In genomic region chr3:72892081-72892763, GRCh38 we compare ENCODE assay signal across 10 cellular contexts. TPM values are rescaled to one million over a fixed set of nuclear protein-coding genes. Genes with fewer than 3 reads are reported as not detected.
DNase-seq lines count a peak whose midpoint lies in the region; ATAC-seq and TF ChIP-seq lines count a peak whose summit lies in the region.
"Had no signal": no experiment of that assay in that cellular context is flagged by ENCODE, and none has a peak within 500 bp of the region (broad histone marks: within the 10 kb centered on the region; RNA-seq: fewer than 3 reads in every experiment).

No MANE protein-coding gene starts in this region.

- H3K9ac ChIP-seq in SK-N-MC (ENCODE audit: insufficient read length) (no peak overlapping the region), MM.1S (ENCODE audit: low read length) (no peak overlapping the region)

- no peak overlapping the region for H3K27ac Mint-ChIP-seq in activated T-helper 2 cell treated with anti-CD3 and anti-CD28 coated beads, Interferon-gamma antibody, Interleukin-2, Interleukin-4, amounts not matched to agents 10 μg/mL and 5 μg/mL and 100 μg/mL, durations not matched to agents 14 hours and 24 hours and 36 hours

- peak; percentile 43 for ATAC-seq in foreskin keratinocyte

- H3K9me3 Mint-ChIP-seq in activated T-helper 2 cell treated with anti-CD3 and anti-CD28 coated beads, Interferon-gamma antibody, Interleukin-2, Interleukin-4, amounts not matched to agents 10 μg/mL and 5 μg/mL and 100 μg/mL, durations not matched to agents 14 hours and 24 hours and 36 hours, result no peaks in the 10 kb centered on the region

- peaks cover 65% of the 10 kb centered on the region for H3K27me3 Mint-ChIP-seq in activated T-helper 2 cell treated with anti-CD3 and anti-CD28 coated beads, Interferon-gamma antibody, Interleukin-2, Interleukin-4, amounts not matched to agents 10 μg/mL and 5 μg/mL and 100 μg/mL, durations not matched to agents 14 hours and 24 hours and 36 hours (ENCODE audit: low read depth)

- H3K79me2 ChIP-seq in MM.1S (ENCODE audit: low read length), result no peaks in the 10 kb centered on the region

- peak overlapping the region; percentile 18; the same call in 1 of the 2 replicates for H3K4me3 ChIP-seq in SK-N-MC
- no peak overlapping the region for H3K4me3 ChIP-seq in MM.1S (ENCODE audit: low read length)
- H3K4me3 ChIP-seq in H7 (ENCODE audit: insufficient read depth, low read depth, low read length), result no peak overlapping the region

- H3K27ac ChIP-seq in SK-N-MC (peak overlapping the region; percentile 96), foreskin keratinocyte (no peak overlapping the region), MM.1S (ENCODE audit: low read length) (no peak overlapping the region)

- H3F3A ChIP-seq in MM.1S (ENCODE audit: insufficient read depth, low read length), result no peaks in the 10 kb centered on the region; the same call in 1 of the 2 replicates

- no peak overlapping the region for H2AFZ ChIP-seq in MM.1S (ENCODE audit: low read length)

- intact Hi-C loops in activated T-helper 2 cell treated with anti-CD3 and anti-CD28 coated beads, Interferon-gamma antibody, Interleukin-2, Interleukin-4, amounts not matched to agents 10 μg/mL and 5 μg/mL and 100 μg/mL, durations not matched to agents 14 hours and 24 hours and 36 hours (cut with micrococcal nuclease), result no loop called here

- no peak overlapping the region for H3K4me3 Mint-ChIP-seq in activated T-helper 2 cell treated with anti-CD3 and anti-CD28 coated beads, Interferon-gamma antibody, Interleukin-2, Interleukin-4, amounts not matched to agents 10 μg/mL and 5 μg/mL and 100 μg/mL, durations not matched to agents 14 hours and 24 hours and 36 hours (ENCODE audit: low read depth)

- H3K4me2 ChIP-seq in MM.1S (ENCODE audit: low read depth, low read length), result no peak overlapping the region

- H3K36me3 ChIP-seq in SK-N-MC (ENCODE audit: insufficient read depth, low read length) (no peaks in the 10 kb centered on the region), MM.1S (replicated peaks; ENCODE audit: insufficient read depth, low read length) (no peaks in the 10 kb centered on the region), H7 (replicated peaks; ENCODE audit: control insufficient read depth, insufficient read depth, low read length) (no peaks in the 10 kb centered on the region)

- H3K4me1 ChIP-seq in foreskin keratinocyte, result peaks cover 16% of the 10 kb centered on the region
- no peaks in the 10 kb centered on the region for H3K4me1 ChIP-seq in MM.1S (ENCODE audit: low read length)

- peaks cover 6% of the 10 kb centered on the region for H3K4me1 Mint-ChIP-seq in activated T-helper 2 cell treated with anti-CD3 and anti-CD28 coated beads, Interferon-gamma antibody, Interleukin-2, Interleukin-4, amounts not matched to agents 10 μg/mL and 5 μg/mL and 100 μg/mL, durations not matched to agents 14 hours and 24 hours and 36 hours (ENCODE audit: low read depth)

- H3K27me3 ChIP-seq in foreskin keratinocyte (peaks cover 5% of the 10 kb centered on the region), MM.1S (replicated peaks; ENCODE audit: insufficient read depth, low read length) (0 out of 2 replicates have a peak, but pooled peaks cover 10% of the 10 kb centered on the region), H7 (ENCODE audit: control insufficient read depth, insufficient read depth, low read length) (peaks cover 8% of the 10 kb centered on the region)

- H3K36me3 Mint-ChIP-seq in activated T-helper 2 cell treated with anti-CD3 and anti-CD28 coated beads, Interferon-gamma antibody, Interleukin-2, Interleukin-4, amounts not matched to agents 10 μg/mL and 5 μg/mL and 100 μg/mL, durations not matched to agents 14 hours and 24 hours and 36 hours (ENCODE audit: low read depth), result no peaks in the 10 kb centered on the region

- peak; percentile 84 for DNase-seq in ELR (ENCODE audit: low read depth)
- DNase-seq in SK-N-MC (ENCODE audit: low read depth, low spot score), result no peak
- peak; percentile 62 to 76 for DNase-seq in foreskin keratinocyte
- peak; percentile 89 for DNase-seq in putamen (ENCODE audit: low spot score)
- no peak for DNase-seq in NOMO-1 treated with dmso at 0.1 percent for 144 hours (lab: John Stamatoyannopoulos, UW; ENCODE audit: unreplicated experiment)
- no peak for DNase-seq in MM.1S
- DNase-seq in H7, result no peak
- no peak for DNase-seq in activated T-helper 2 cell treated with anti-CD3 and anti-CD28 coated beads, Interferon-gamma antibody, Interleukin-2, Interleukin-4, amounts not matched to agents 10 μg/mL and 5 μg/mL and 100 μg/mL, durations not matched to agents 14 hours and 24 hours and 36 hours (ENCODE audit: low spot score)
- DNase-seq: activated CD4-positive, alpha-beta T cell treated with anti-CD3 and anti-CD28 coated beads, Interleukin-2, amount 50 U/mL, for 4 hours; NCI-H510A had no signal

- H3K9me2 ChIP-seq in MM.1S (replicated peaks; ENCODE audit: insufficient read depth, low read length), result no peaks in the 10 kb centered on the region

- H3K9me3 ChIP-seq in SK-N-MC (ENCODE audit: low read depth, low read length) (no peaks in the 10 kb centered on the region), MM.1S (replicated peaks; ENCODE audit: insufficient read depth, low read length) (no peaks in the 10 kb centered on the region)

- TF ChIP-seq CTCF in foreskin keratinocyte (conservative IDR thresholded peaks at IDR 0.05), result no peak
- no peak for TF ChIP-seq CTCF in MM.1S (IDR thresholded peaks at IDR 0.05; ENCODE audit: low read length)

- H4K20me1 ChIP-seq in MM.1S (ENCODE audit: insufficient read depth, low read length), result no peaks in the 10 kb centered on the region

RNA-seq across cellular contexts. Expression of gene GXYLT2, which starts 4.4 kb away (rescaled TPM):
- 1.8 and 2.6 TPM in 2 replicates for total RNA-seq in foreskin keratinocyte
- 0.36 and 0.56 TPM in 2 replicates for polyA plus RNA-seq in foreskin keratinocyte
- 4.5 and 6.1 TPM in 2 replicates for total RNA-seq in H7 (2014; rRNA removed; shearing (Covaris generic))
- total RNA-seq in activated T-helper 2 cell treated with anti-CD3 and anti-CD28 coated beads, Interferon-gamma antibody, Interleukin-2, Interleukin-4, amounts not matched to agents 10 μg/mL and 5 μg/mL and 100 μg/mL, durations not matched to agents 14 hours and 24 hours and 36 hours, result 0.05 TPM in 1 of 2 replicates, not detected in the other

RNA-seq across cellular contexts. Expression of gene SHQ1, which starts 44.0 kb away (rescaled TPM):
- 17.6 and 18.1 TPM in 2 replicates for total RNA-seq in foreskin keratinocyte
- polyA plus RNA-seq in foreskin keratinocyte, result 7.4 and 9.3 TPM in 2 replicates
- 21.7 and 22.5 TPM in 2 replicates for total RNA-seq in H7 (2014; rRNA removed; shearing (Covaris generic))
- total RNA-seq in activated T-helper 2 cell treated with anti-CD3 and anti-CD28 coated beads, Interferon-gamma antibody, Interleukin-2, Interleukin-4, amounts not matched to agents 10 μg/mL and 5 μg/mL and 100 μg/mL, durations not matched to agents 14 hours and 24 hours and 36 hours, result 29.0 and 31.2 TPM in 2 replicates

Comparison
In these comparisons a context has a peak if more than half of its experiments do, and no peak if none do; other contexts are left out.
1. DNase-seq: peak in ELR (single experiment), foreskin keratinocyte (2 of 2) and putamen (single experiment); none in SK-N-MC (single experiment), NOMO-1 treated with dmso at 0.1 percent for 144 hours (single experiment), MM.1S (single experiment), H7 (single experiment) and activated T-helper 2 cell treated with anti-CD3 and anti-CD28 coated beads, Interferon-gamma antibody, Interleukin-2, Interleukin-4, amounts not matched to agents 10 μg/mL and 5 μg/mL and 100 μg/mL, durations not matched to agents 14 hours and 24 hours and 36 hours (single experiment).